1 cellular context compared by ENCODE assay signal in the genomic region with DNA sequence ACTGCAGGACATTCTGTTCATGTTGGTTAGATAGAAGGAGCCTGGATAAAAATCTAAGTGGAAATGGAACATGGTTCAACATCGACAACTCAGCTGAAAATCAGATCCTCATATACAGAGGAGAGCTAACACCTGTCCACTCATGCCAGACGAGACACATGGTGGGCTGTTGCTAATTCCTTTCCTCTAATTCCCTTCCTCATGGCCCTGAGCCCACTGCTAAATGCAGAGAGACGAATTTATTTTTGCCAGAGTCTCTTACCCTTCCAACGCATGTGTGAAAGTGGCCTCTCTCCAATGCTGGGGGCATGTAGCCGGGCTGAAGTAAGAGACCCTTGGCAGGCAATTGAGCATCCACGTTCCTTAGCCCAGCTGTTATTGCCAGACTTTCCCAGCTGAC.
TF ChIP-seq lines count a peak whose summit lies in the region.

No MANE protein-coding gene starts in this region.

TF ChIP-seq in HepG2, 621 proteins besides CTCF, POLR2A, EP300 and RAD21 (continued from another document):
- TF ChIP-seq, protein P1, sequence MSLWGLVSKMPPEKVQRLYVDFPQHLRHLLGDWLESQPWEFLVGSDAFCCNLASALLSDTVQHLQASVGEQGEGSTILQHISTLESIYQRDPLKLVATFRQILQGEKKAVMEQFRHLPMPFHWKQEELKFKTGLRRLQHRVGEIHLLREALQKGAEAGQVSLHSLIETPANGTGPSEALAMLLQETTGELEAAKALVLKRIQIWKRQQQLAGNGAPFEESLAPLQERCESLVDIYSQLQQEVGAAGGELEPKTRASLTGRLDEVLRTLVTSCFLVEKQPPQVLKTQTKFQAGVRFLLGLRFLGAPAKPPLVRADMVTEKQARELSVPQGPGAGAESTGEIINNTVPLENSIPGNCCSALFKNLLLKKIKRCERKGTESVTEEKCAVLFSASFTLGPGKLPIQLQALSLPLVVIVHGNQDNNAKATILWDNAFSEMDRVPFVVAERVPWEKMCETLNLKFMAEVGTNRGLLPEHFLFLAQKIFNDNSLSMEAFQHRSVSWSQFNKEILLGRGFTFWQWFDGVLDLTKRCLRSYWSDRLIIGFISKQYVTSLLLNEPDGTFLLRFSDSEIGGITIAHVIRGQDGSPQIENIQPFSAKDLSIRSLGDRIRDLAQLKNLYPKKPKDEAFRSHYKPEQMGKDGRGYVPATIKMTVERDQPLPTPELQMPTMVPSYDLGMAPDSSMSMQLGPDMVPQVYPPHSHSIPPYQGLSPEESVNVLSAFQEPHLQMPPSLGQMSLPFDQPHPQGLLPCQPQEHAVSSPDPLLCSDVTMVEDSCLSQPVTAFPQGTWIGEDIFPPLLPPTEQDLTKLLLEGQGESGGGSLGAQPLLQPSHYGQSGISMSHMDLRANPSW (CRISPR knock-in tag; IDR thresholded peaks at IDR 0.05; ENCODE audit: borderline replicate concordance): no peak
